In genomic region chr22:30433773-30434172, GRCh38 we compare ENCODE assay signal across 20 cellular contexts. TPM values are rescaled to one million over a fixed set of nuclear protein-coding genes. Genes with fewer than 3 reads are reported as not detected.
A peak's percentile ranks its signal among the peaks of the same experiment; 100 is the strongest.
DNase-seq lines count a peak whose midpoint lies in the region; ATAC-seq and TF ChIP-seq lines count a peak whose summit lies in the region.
"Had no signal": no experiment of that assay in that cellular context is flagged by ENCODE, and none has a peak within 500 bp of the region (broad histone marks: within the 10 kb centered on the region; RNA-seq: fewer than 3 reads in every experiment).

No MANE protein-coding gene starts in this region.

- no peaks in the 10 kb centered on the region for H4K20me1 ChIP-seq in OCI-LY7 (ENCODE audit: insufficient read depth, low read length)

- POLR2A ChIA-PET in activated CD4-positive, alpha-beta T cell treated with anti-CD3 and anti-CD28 coated beads for 36 hours (lab: Charles Lee), result no interaction called here
- POLR2A ChIA-PET in OCI-LY7 (lab: Charles Lee), result interaction anchor here (6.6 kb wide), 1 partner anchor 9 kb away, joined by 48 read pairs; the partner anchor contains the start of gene MTFP1

- H3K27ac Mint-ChIP-seq in activated CD4-positive, alpha-beta T cell treated with anti-CD3 and anti-CD28 coated beads for 36 hours, result peak overlapping the region; percentile 19

- no peak for ATAC-seq in activated CD4-positive, alpha-beta T cell treated with anti-CD3 and anti-CD28 coated beads for 36 hours
- ATAC-seq in stimulated activated naive CD8-positive, alpha-beta T cell treated with anti-CD3 and anti-CD28 coated beads, Interleukin-15, Interleukin-2, amounts not matched to agents 100 U/mL and 50 U/mL, for 24 hours, result peak; percentile 67
- ATAC-seq in HG03457 (IDR thresholded peaks at IDR 0.05; ENCODE audit: unreplicated experiment), result no peak

- intact Hi-C loops in activated CD4-positive, alpha-beta T cell treated with anti-CD3 and anti-CD28 coated beads for 36 hours (cut with DNase I, micrococcal nuclease), result no loop called here
- intact Hi-C loops in OCI-LY7 (cut with micrococcal nuclease; ENCODE audit: unreplicated experiment), result no loop called here

- H3K4me3 Mint-ChIP-seq in activated CD4-positive, alpha-beta T cell treated with anti-CD3 and anti-CD28 coated beads for 36 hours, result no peak overlapping the region

- H3K9me3 Mint-ChIP-seq in activated CD4-positive, alpha-beta T cell treated with anti-CD3 and anti-CD28 coated beads for 36 hours (ENCODE audit: low read depth), result peaks cover 10% of the 10 kb centered on the region

- TF ChIP-seq POLR2A in erythroblast (IDR thresholded peaks at IDR 0.05; ENCODE audit: low read length), result no peak

- no peak overlapping the region for H2AFZ ChIP-seq in OCI-LY7 (ENCODE audit: low read length)

- peaks cover 6% of the 10 kb centered on the region for H3K27me3 Mint-ChIP-seq in activated CD4-positive, alpha-beta T cell treated with anti-CD3 and anti-CD28 coated beads for 36 hours

- H3K79me2 ChIP-seq in OCI-LY7 (ENCODE audit: insufficient read depth, low read depth, low read length), result no peaks in the 10 kb centered on the region

- H3K4me3 ChIP-seq in OCI-LY7 (ENCODE audit: low read depth, low read length, poor library complexity, severe bottlenecking), result no peak overlapping the region
- H3K4me3 ChIP-seq: BLaER1 treated with 17β-estradiol and CSF1 and Interleukin-3, amounts not matched to agents 10 nM and 100 nM had no signal

- peaks cover 28% of the 10 kb centered on the region for H3K36me3 ChIP-seq in OCI-LY7 (ENCODE audit: insufficient read depth, low read length)

- CTCF ChIA-PET in activated CD4-positive, alpha-beta T cell treated with anti-CD3 and anti-CD28 coated beads for 36 hours (lab: Charles Lee), result interaction anchor here (0.5 to 2.3 kb wide), 7 partner anchors 9 to 110 kb away, joined by 3 to 12 read pairs (median 4); no protein-coding TSS in a partner anchor
- CTCF ChIA-PET in OCI-LY7 (lab: Charles Lee; ENCODE audit: unreplicated experiment), result interaction anchor here (2.1 kb wide), 1 partner anchor 10 kb away, joined by 6 read pairs; no protein-coding TSS in a partner anchor

- H3K9me2 ChIP-seq in OCI-LY7 (ENCODE audit: insufficient read depth, low read length), result no peaks in the 10 kb centered on the region

- H3K4me2 ChIP-seq in OCI-LY7 (ENCODE audit: low read length), result 0 out of 2 replicates have a peak overlapping the region, but pooled peaks have one; percentile 78

- DNase-seq in activated CD4-positive, alpha-beta T cell treated with anti-CD3 and anti-CD28 coated beads for 36 hours, result no peak
- no peak for DNase-seq in activated CD4-positive, alpha-beta T cell treated with anti-CD3 and anti-CD28 coated beads, Interleukin-2, amount 50 U/mL, for 48 hours
- DNase-seq in OCI-LY7 (ENCODE audit: low spot score), result no peak
- DNase-seq in kidney tubule cell (ENCODE audit: low spot score), result peak; percentile 27
- peak; percentile 27 for DNase-seq in stimulated activated naive CD8-positive, alpha-beta T cell treated with anti-CD3 and anti-CD28 coated beads, Interleukin-15, Interleukin-2, amounts not matched to agents 100 U/mL and 50 U/mL, for 24 hours
- no peak for DNase-seq in erythroblast (lab: John Stamatoyannopoulos, UW)
- DNase-seq in islet precursor cell, result no peak
- DNase-seq: DMS153, EL, GOT3, Karpas-422, MM.1S, NCI-H187 treated with DMSO at 0.1 percent for 48 hours, NCI-H2171, NCI-H446 treated with DMSO at 0.1 percent for 48 hours, NCI-H748 treated with DMSO at 0.1 percent for 48 hours had no signal

- no peak for TF ChIP-seq CTCF in OCI-LY7 (conservative IDR thresholded peaks at IDR 0.05; ENCODE audit: low read length)

- H3K4me1 Mint-ChIP-seq in activated CD4-positive, alpha-beta T cell treated with anti-CD3 and anti-CD28 coated beads for 36 hours, result peaks cover 27% of the 10 kb centered on the region

- H3K27ac ChIP-seq in OCI-LY7 (ENCODE audit: low read depth, low read length, poor library complexity, severe bottlenecking), result no peak overlapping the region
- H3K27ac ChIP-seq: 22Rv1; BLaER1 treated with 17β-estradiol and CSF1 and Interleukin-3, amounts not matched to agents 10 nM and 100 nM had no signal

- peaks cover 14% of the 10 kb centered on the region for H3K36me3 Mint-ChIP-seq in activated CD4-positive, alpha-beta T cell treated with anti-CD3 and anti-CD28 coated beads for 36 hours (ENCODE audit: low read depth)

- no peaks in the 10 kb centered on the region for H3K9me3 ChIP-seq in OCI-LY7 (ENCODE audit: low read length)

- BruUV-seq in OCI-LY7 (replicated peaks; lab: Mats Ljungman, UMichigan), result no TSS peak

- peaks cover 25% of the 10 kb centered on the region for H3K4me1 ChIP-seq in OCI-LY7 (ENCODE audit: insufficient read depth, low read length, poor library complexity, severe bottlenecking)

RNA-seq across cellular contexts. Expression of gene MTFP1, which starts 8.2 kb away (rescaled TPM):
- total RNA-seq in activated CD4-positive, alpha-beta T cell treated with anti-CD3 and anti-CD28 coated beads for 36 hours, result 10 to 100 TPM; 47.0 to 54.6 TPM
- 70.5 and 81.9 TPM in 2 replicates for total RNA-seq in OCI-LY7 (2014; rRNA removed; shearing (Covaris generic))
- 63.6 and 83.2 TPM in 2 replicates for total RNA-seq in OCI-LY7 (2022)

RNA-seq across cellular contexts. Expression of gene SEC14L2, which starts 37.0 kb away (rescaled TPM):
- total RNA-seq in activated CD4-positive, alpha-beta T cell treated with anti-CD3 and anti-CD28 coated beads for 36 hours, result 10 to 100 TPM; 13.8 to 18.2 TPM
- 0.22 and 0.31 TPM in 2 replicates for total RNA-seq in OCI-LY7 (2014; rRNA removed; shearing (Covaris generic))
- total RNA-seq in OCI-LY7 (2022), result 0.11 and 0.18 TPM in 2 replicates

RNA-seq across cellular contexts. Expression of gene SEC14L3, which starts 38.0 kb away (rescaled TPM):
- not detected for total RNA-seq in activated CD4-positive, alpha-beta T cell treated with anti-CD3 and anti-CD28 coated beads for 36 hours
- not detected in 2 replicates for total RNA-seq in OCI-LY7 (2014; rRNA removed; shearing (Covaris generic))
- not detected in 2 replicates for total RNA-seq in OCI-LY7 (2022)
- total RNA-seq: HepG2 had no signal

RNA-seq across cellular contexts. Expression of gene RNF215, which starts 46.6 kb away (rescaled TPM):
- total RNA-seq in activated CD4-positive, alpha-beta T cell treated with anti-CD3 and anti-CD28 coated beads for 36 hours, result 1 to 10 TPM; 4.3 to 7.4 TPM
- 6.9 and 8.0 TPM in 2 replicates for total RNA-seq in OCI-LY7 (2014; rRNA removed; shearing (Covaris generic))
- total RNA-seq in OCI-LY7 (2022), result 12.3 and 13.8 TPM in 2 replicates

Comparison
In these comparisons a context has a peak if more than half of its experiments do, and no peak if none do; other contexts are left out.
1. DNase-seq: peak in kidney tubule cell (single experiment) and stimulated activated naive CD8-positive, alpha-beta T cell treated with anti-CD3 and anti-CD28 coated beads, Interleukin-15, Interleukin-2, amounts not matched to agents 100 U/mL and 50 U/mL, for 24 hours (single experiment); none in activated CD4-positive, alpha-beta T cell treated with anti-CD3 and anti-CD28 coated beads for 36 hours (single experiment), activated CD4-positive, alpha-beta T cell treated with anti-CD3 and anti-CD28 coated beads, Interleukin-2, amount 50 U/mL, for 48 hours (0 of 2), OCI-LY7 (single experiment), erythroblast (0 of 2) and islet precursor cell (single experiment).
2. RNA of gene SEC14L2, which starts 37.0 kb away (total RNA-seq): 13.8 to 18.2 TPM in activated CD4-positive, alpha-beta T cell treated with anti-CD3 and anti-CD28 coated beads for 36 hours; 0.11 to 0.31 TPM in OCI-LY7; every median in the first group is over 10 times any median in the second.